In the genomic region with DNA sequence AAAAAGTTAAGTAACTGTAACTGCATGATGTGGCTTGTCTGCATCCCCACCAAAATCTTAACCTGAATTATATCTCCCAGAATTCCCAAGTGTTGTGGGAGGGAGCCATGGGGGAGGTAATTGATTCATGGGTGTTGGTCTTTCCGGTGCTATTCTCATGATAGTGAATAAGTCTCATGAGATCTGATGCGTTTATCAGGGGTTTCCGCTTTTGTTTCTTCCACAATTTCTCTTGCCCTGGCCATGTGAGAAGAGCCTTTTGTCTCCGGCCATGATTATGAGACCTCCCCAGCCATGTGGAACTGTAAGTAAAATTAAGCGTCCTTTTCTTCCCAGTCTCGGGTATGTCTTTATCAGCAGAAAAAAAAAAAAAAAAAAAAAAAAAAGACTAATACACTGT, we compare ENCODE assay signal across 6 cellular contexts.
"Had no signal": no experiment of that assay in that cellular context is flagged by ENCODE, and none has a peak within 500 bp of the region (broad histone marks: within the 10 kb centered on the region; RNA-seq: fewer than 3 reads in every experiment).

No MANE protein-coding gene starts in this region.

- FAIRE-seq: HepG2, HTR-8/SVneo, K562 had no signal

- DNase-seq: IMR-90, KBM-7, KG1 had no signal
